Comparison of ENCODE assay signal across 17 cellular contexts in the genomic region with DNA sequence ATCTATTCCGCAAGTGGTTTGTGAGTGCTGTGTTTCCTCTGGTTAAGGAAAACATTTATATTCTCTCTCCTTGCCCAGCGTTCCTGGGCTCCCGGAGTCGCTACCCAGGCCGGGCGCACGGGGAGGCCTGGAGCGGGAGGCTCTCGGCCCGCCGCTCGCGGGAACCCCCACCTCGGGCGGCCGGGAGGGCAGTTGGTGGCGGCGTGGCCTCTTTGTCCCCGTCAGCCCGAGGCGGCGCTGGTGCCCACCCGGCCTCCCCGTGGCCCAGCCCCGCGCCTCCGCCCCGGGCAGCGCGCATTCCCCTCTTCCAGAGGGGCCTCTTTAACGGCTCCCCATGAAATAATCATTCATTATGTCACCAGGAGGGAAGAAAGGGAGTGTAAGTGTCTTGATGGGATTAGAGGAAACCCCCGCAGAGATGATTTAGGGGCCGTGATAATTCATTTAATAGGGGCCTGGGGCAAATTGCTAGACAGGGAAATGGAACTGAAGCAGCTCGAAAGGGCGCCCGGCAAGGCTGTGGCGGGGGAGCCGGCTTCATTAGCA.
A peak's percentile ranks its signal among the peaks of the same experiment; 100 is the strongest.
DNase-seq lines count a peak whose midpoint lies in the region; ATAC-seq and TF ChIP-seq lines count a peak whose summit lies in the region.
"Had no signal": no experiment of that assay in that cellular context is flagged by ENCODE, and none has a peak within 500 bp of the region (broad histone marks: within the 10 kb centered on the region; RNA-seq: fewer than 3 reads in every experiment).

No MANE protein-coding gene starts in this region.

- no peaks in the 10 kb centered on the region for H3K4me1 ChIP-seq in foreskin keratinocyte
- peaks cover 45% of the 10 kb centered on the region for H3K4me1 ChIP-seq in neural progenitor cell
- peaks cover 6 to 12% (median 9%) of the 10 kb centered on the region in 4 donors for H3K4me1 ChIP-seq in stomach
- H3K4me1 ChIP-seq: BLaER1 had no signal

- TF ChIP-seq EP300 in stomach (IDR thresholded peaks at IDR 0.05) = no peak

- no peak overlapping the region for H3K27ac ChIP-seq in foreskin keratinocyte
- H3K27ac ChIP-seq in neural progenitor cell = no peak overlapping the region
- H3K27ac ChIP-seq in stomach = no peak overlapping the region
- H3K27ac ChIP-seq: BLaER1 had no signal

- H3K36me3 ChIP-seq in neural progenitor cell (no peaks in the 10 kb centered on the region), stomach (no peaks in the 10 kb centered on the region)
- H3K36me3 ChIP-seq: BLaER1 had no signal

- H3K4me2 ChIP-seq in neural progenitor cell = peak overlapping the region; percentile 85
- H3K4me2 ChIP-seq: BLaER1 had no signal

- no peaks in the 10 kb centered on the region for H3K36me3 Mint-ChIP-seq in neural progenitor cell

- DNase-seq in NCI-H82 treated with DMSO at 0.1 percent for 48 hours (lab: John Stamatoyannopoulos, UW; ENCODE audit: unreplicated experiment) = peak; percentile 38
- DNase-seq in foreskin keratinocyte = no peak
- DNase-seq in neural progenitor cell (ENCODE audit: low spot score) = peak; percentile 90
- DNase-seq in NCI-H187 (lab: John Stamatoyannopoulos, UW) = no peak
- no peak for DNase-seq in stimulated activated CD4-positive, alpha-beta T cell treated with anti-CD3 and anti-CD28 coated beads, Interleukin-2, amount 100 ng/mL, for 24 hours
- DNase-seq in stomach = no peak
- no peak for DNase-seq in T-helper 1 cell
- DNase-seq: activated CD8-positive, alpha-beta T cell treated with anti-CD3 and anti-CD28 coated beads for 36 hours; activated gamma-delta T cell; DMS79; NCI-H1105; NCI-H524; substantia nigra; T1000 had no signal

- H3K4me3 ChIP-seq in neural progenitor cell = peak overlapping the region; percentile 51
- H3K4me3 ChIP-seq in stomach = peak overlapping the region in 2 of 4 donors; percentile 13 to 19
- H3K4me3 ChIP-seq: BLaER1 had no signal

- no peak for TF ChIP-seq CTCF in foreskin keratinocyte (conservative IDR thresholded peaks at IDR 0.05)
- peak; percentile 28 for TF ChIP-seq CTCF in neural progenitor cell (IDR thresholded peaks at IDR 0.05)
- TF ChIP-seq CTCF in stomach (IDR thresholded peaks at IDR 0.05) = no peak

- no peak overlapping the region for H2AFZ ChIP-seq in neural progenitor cell (replicated peaks)

- H3K79me2 ChIP-seq in neural progenitor cell (ENCODE audit: low read depth) = no peaks in the 10 kb centered on the region

- peaks cover 23% of the 10 kb centered on the region for H4K20me1 ChIP-seq in neural progenitor cell (ENCODE audit: low read depth)
- H4K20me1 ChIP-seq: BLaER1 had no signal

- peaks cover 35% of the 10 kb centered on the region for H3K4me1 Mint-ChIP-seq in neural progenitor cell

- H3K4me3 Mint-ChIP-seq in neural progenitor cell = peak overlapping the region; percentile 79
- H3K4me3 Mint-ChIP-seq: activated CD8-positive, alpha-beta T cell treated with anti-CD3 and anti-CD28 coated beads for 36 hours had no signal

- H3K9me3 ChIP-seq in neural progenitor cell (ENCODE audit: low read depth) (no peaks in the 10 kb centered on the region), stomach (peaks cover 0 to 5% (median 0%) of the 10 kb centered on the region in 4 donors)

- peaks cover 92% of the 10 kb centered on the region for H3K27me3 ChIP-seq in foreskin keratinocyte
- peaks cover 98% of the 10 kb centered on the region for H3K27me3 ChIP-seq in neural progenitor cell
- H3K27me3 ChIP-seq in stomach = peaks cover 0 to 46% (median 29%) of the 10 kb centered on the region in 3 donors

- intact Hi-C loops in stomach (cut with DNase I; ENCODE audit: low total_unique reads) = no loop called here

- TF ChIP-seq POLR2A in GM19099 (IDR thresholded peaks at IDR 0.05; ENCODE audit: extremely low read depth, insufficient read length, low read depth) (peak; percentile 18), stomach (IDR thresholded peaks at IDR 0.05) (no peak)

- peak; percentile 23 for ATAC-seq in foreskin keratinocyte
- ATAC-seq: activated CD8-positive, alpha-beta T cell treated with anti-CD3 and anti-CD28 coated beads for 36 hours; HCT116 had no signal

- no peak overlapping the region for H3K9ac ChIP-seq in neural progenitor cell
- H3K9ac ChIP-seq: BLaER1 had no signal

- H3F3A ChIP-seq in neural progenitor cell (ENCODE audit: low read depth) = peaks cover 38% of the 10 kb centered on the region

- H3K27ac Mint-ChIP-seq in neural progenitor cell = no peak overlapping the region
- H3K27ac Mint-ChIP-seq: activated CD8-positive, alpha-beta T cell treated with anti-CD3 and anti-CD28 coated beads for 36 hours had no signal

- H3K9me3 Mint-ChIP-seq in neural progenitor cell = peaks cover 22% of the 10 kb centered on the region
- H3K9me3 Mint-ChIP-seq: activated CD8-positive, alpha-beta T cell treated with anti-CD3 and anti-CD28 coated beads for 36 hours had no signal

- WGBS in stomach, 5 donors = 16 to 29% (median 24%) methylated on average over 24 to 38 of the region's 38 CpGs

- H3K27me3 Mint-ChIP-seq in neural progenitor cell (ENCODE audit: insufficient read depth, low read depth) = peaks cover 44% of the 10 kb centered on the region

Comparison
In these comparisons a context has a peak if more than half of its experiments do, and no peak if none do; other contexts are left out.
1. DNase-seq: peak in NCI-H82 treated with DMSO at 0.1 percent for 48 hours (single experiment) and neural progenitor cell (single experiment); none in foreskin keratinocyte (0 of 2), NCI-H187 (0 of 2), stimulated activated CD4-positive, alpha-beta T cell treated with anti-CD3 and anti-CD28 coated beads, Interleukin-2, amount 100 ng/mL, for 24 hours (0 of 2), stomach (single experiment) and T-helper 1 cell (0 of 5).